Comparison of ENCODE assay signal across 8 cellular contexts in the genomic region with DNA sequence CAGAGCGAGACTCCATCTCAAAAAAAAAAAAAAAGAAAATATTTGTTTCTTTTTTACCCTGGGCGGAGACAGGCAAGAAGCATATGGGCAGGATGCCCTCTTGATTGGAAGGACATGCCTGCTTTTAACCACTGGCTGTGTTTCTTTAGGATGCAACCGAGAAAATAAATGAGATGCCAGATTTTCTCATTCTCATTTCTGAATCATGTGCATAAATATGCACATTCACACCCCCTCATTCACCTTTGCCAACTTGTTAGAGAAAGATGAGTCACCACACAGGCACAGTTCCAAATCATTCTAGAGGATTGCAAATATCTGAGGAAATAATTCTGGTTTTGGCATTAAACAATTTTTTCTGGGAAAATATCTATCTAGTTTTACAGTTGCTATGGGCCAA. TPM values are rescaled to one million over a fixed set of nuclear protein-coding genes. Genes with fewer than 3 reads are reported as not detected.
DNase-seq lines count a peak whose midpoint lies in the region; ATAC-seq, FAIRE-seq and TF ChIP-seq lines count a peak whose summit lies in the region.

No MANE protein-coding gene starts in this region.

- no peaks in the 10 kb centered on the region for H3K27me3 Mint-ChIP-seq in activated CD8-positive, alpha-beta T cell treated with anti-CD3 and anti-CD28 coated beads for 36 hours
- no peaks in the 10 kb centered on the region for H3K27me3 Mint-ChIP-seq in activated CD8-positive, alpha-beta T cell treated with anti-CD3 and anti-CD28 coated beads, Interleukin-2, amount 10 ng/mL, durations not matched to agents 7 days and 5 days (ENCODE audit: low read depth)

- DNase-seq in activated CD8-positive, alpha-beta T cell treated with anti-CD3 and anti-CD28 coated beads for 36 hours, result no peak
- no peak for DNase-seq in activated CD8-positive, alpha-beta T cell treated with anti-CD3 and anti-CD28 coated beads, Interleukin-2, amount 10 ng/mL, durations not matched to agents 7 days and 5 days
- DNase-seq in astrocyte of the hippocampus (ENCODE audit: low read depth, low spot score) (peak; percentile 95), inferior parietal cortex (ENCODE audit: extremely low spot score) (peak; percentile 74), urothelium cell line (ENCODE audit: low spot score) (peak; percentile 78), NCI-H2227 treated with DMSO at 0.1 percent for 48 hours (lab: John Stamatoyannopoulos, UW) (no peak), HAP-1 (ENCODE audit: low spot score in 2 of 2) (no peak)

- TF ChIP-seq CTCF in activated CD8-positive, alpha-beta T cell treated with anti-CD3 and anti-CD28 coated beads for 36 hours (IDR thresholded peaks at IDR 0.05), result no peak

- CTCF ChIA-PET in activated CD8-positive, alpha-beta T cell treated with anti-CD3 and anti-CD28 coated beads for 36 hours (lab: Charles Lee), result no interaction called here
- CTCF ChIA-PET in activated CD8-positive, alpha-beta T cell treated with anti-CD3 and anti-CD28 coated beads, Interleukin-2, amount 10 ng/mL, durations not matched to agents 7 days and 5 days (lab: Charles Lee), result interaction anchor here (1.3 kb wide), 1 partner anchor 10 kb away, joined by 4 read pairs; no protein-coding TSS in a partner anchor

- no peak for FAIRE-seq in urothelium cell line (lab: Jason Lieb, UNC)

- peaks cover 29% of the 10 kb centered on the region for H3K4me1 ChIP-seq in HAP-1

- H3K4me3 ChIP-seq in HAP-1, result no peak overlapping the region

- peak; percentile 51 for ATAC-seq in activated CD8-positive, alpha-beta T cell treated with anti-CD3 and anti-CD28 coated beads for 36 hours
- no peak for ATAC-seq in activated CD8-positive, alpha-beta T cell treated with anti-CD3 and anti-CD28 coated beads, Interleukin-2, amount 10 ng/mL, durations not matched to agents 7 days and 5 days
- ATAC-seq in GM21717 (IDR thresholded peaks at IDR 0.05; ENCODE audit: unreplicated experiment), result no peak

- POLR2A ChIA-PET in activated CD8-positive, alpha-beta T cell treated with anti-CD3 and anti-CD28 coated beads for 36 hours (lab: Charles Lee), result no interaction called here
- POLR2A ChIA-PET in activated CD8-positive, alpha-beta T cell treated with anti-CD3 and anti-CD28 coated beads, Interleukin-2, amount 10 ng/mL, durations not matched to agents 7 days and 5 days (lab: Charles Lee), result no interaction called here

- in situ Hi-C loops in HAP-1 (cut with MboI; ENCODE audit: low sequenced_read_pairs), result no loop called here

- no peak overlapping the region for H3K27ac Mint-ChIP-seq in activated CD8-positive, alpha-beta T cell treated with anti-CD3 and anti-CD28 coated beads for 36 hours
- no peak overlapping the region for H3K27ac Mint-ChIP-seq in activated CD8-positive, alpha-beta T cell treated with anti-CD3 and anti-CD28 coated beads, Interleukin-2, amount 10 ng/mL, durations not matched to agents 7 days and 5 days

- H3K9me3 ChIP-seq in HAP-1, result no peaks in the 10 kb centered on the region

- no peaks in the 10 kb centered on the region for H3K9me3 Mint-ChIP-seq in activated CD8-positive, alpha-beta T cell treated with anti-CD3 and anti-CD28 coated beads for 36 hours
- no peaks in the 10 kb centered on the region for H3K9me3 Mint-ChIP-seq in activated CD8-positive, alpha-beta T cell treated with anti-CD3 and anti-CD28 coated beads, Interleukin-2, amount 10 ng/mL, durations not matched to agents 7 days and 5 days (ENCODE audit: insufficient read depth)

- no peaks in the 10 kb centered on the region for H3K36me3 ChIP-seq in HAP-1 (replicated peaks)

- H3K4me3 Mint-ChIP-seq in activated CD8-positive, alpha-beta T cell treated with anti-CD3 and anti-CD28 coated beads for 36 hours, result no peak overlapping the region
- no peak overlapping the region for H3K4me3 Mint-ChIP-seq in activated CD8-positive, alpha-beta T cell treated with anti-CD3 and anti-CD28 coated beads, Interleukin-2, amount 10 ng/mL, durations not matched to agents 7 days and 5 days

- H3K4me1 Mint-ChIP-seq in activated CD8-positive, alpha-beta T cell treated with anti-CD3 and anti-CD28 coated beads for 36 hours (ENCODE audit: low read depth), result peaks cover 12% of the 10 kb centered on the region
- peaks cover 5% of the 10 kb centered on the region for H3K4me1 Mint-ChIP-seq in activated CD8-positive, alpha-beta T cell treated with anti-CD3 and anti-CD28 coated beads, Interleukin-2, amount 10 ng/mL, durations not matched to agents 7 days and 5 days (ENCODE audit: low read depth)

- intact Hi-C loops in activated CD8-positive, alpha-beta T cell treated with anti-CD3 and anti-CD28 coated beads for 36 hours (cut with micrococcal nuclease), result no loop called here

- H3K36me3 Mint-ChIP-seq in activated CD8-positive, alpha-beta T cell treated with anti-CD3 and anti-CD28 coated beads for 36 hours (ENCODE audit: low read depth), result no peaks in the 10 kb centered on the region
- H3K36me3 Mint-ChIP-seq in activated CD8-positive, alpha-beta T cell treated with anti-CD3 and anti-CD28 coated beads, Interleukin-2, amount 10 ng/mL, durations not matched to agents 7 days and 5 days (ENCODE audit: low read depth), result no peaks in the 10 kb centered on the region

- no peaks in the 10 kb centered on the region for H3K27me3 ChIP-seq in HAP-1 (ENCODE audit: low read depth)

RNA-seq across cellular contexts. Expression of a gene that starts 3.3 kb away (rescaled TPM):
- total RNA-seq in activated CD8-positive, alpha-beta T cell treated with anti-CD3 and anti-CD28 coated beads for 36 hours, result not detected
- not detected for total RNA-seq in activated CD8-positive, alpha-beta T cell treated with anti-CD3 and anti-CD28 coated beads, Interleukin-2, amount 10 ng/mL, durations not matched to agents 7 days and 5 days

RNA-seq across cellular contexts. Expression of a gene that starts 37.0 kb away (rescaled TPM):
- 10 to 100 TPM; 22.5 to 28.4 TPM for total RNA-seq in activated CD8-positive, alpha-beta T cell treated with anti-CD3 and anti-CD28 coated beads for 36 hours
- 10 to 100 TPM; 27.5 to 28.9 TPM for total RNA-seq in activated CD8-positive, alpha-beta T cell treated with anti-CD3 and anti-CD28 coated beads, Interleukin-2, amount 10 ng/mL, durations not matched to agents 7 days and 5 days

RNA-seq across cellular contexts. Expression of a gene that starts 50.3 kb away (rescaled TPM):
- 10 to 100 TPM; 21.5 to 24.5 TPM for total RNA-seq in activated CD8-positive, alpha-beta T cell treated with anti-CD3 and anti-CD28 coated beads for 36 hours
- total RNA-seq in activated CD8-positive, alpha-beta T cell treated with anti-CD3 and anti-CD28 coated beads, Interleukin-2, amount 10 ng/mL, durations not matched to agents 7 days and 5 days, result 10 to 100 TPM; 20.3 to 21.6 TPM

Comparison
In these comparisons a context has a peak if more than half of its experiments do, and no peak if none do; other contexts are left out.
1. DNase-seq: peak in astrocyte of the hippocampus (single experiment), inferior parietal cortex (single experiment) and urothelium cell line (single experiment); none in activated CD8-positive, alpha-beta T cell treated with anti-CD3 and anti-CD28 coated beads for 36 hours (single experiment), activated CD8-positive, alpha-beta T cell treated with anti-CD3 and anti-CD28 coated beads, Interleukin-2, amount 10 ng/mL, durations not matched to agents 7 days and 5 days (single experiment), NCI-H2227 treated with DMSO at 0.1 percent for 48 hours (single experiment) and HAP-1 (0 of 2).